Comparison of ENCODE assay signal across 1 cellular context in genomic region chr15:96344706-96345559, GRCh38.
TF ChIP-seq lines count a peak whose summit lies in the region.

No MANE protein-coding gene starts in this region.

TF ChIP-seq in SK-N-SH, 30 proteins besides CTCF, POLR2A, EP300 and RAD21 (continued from another document):
- TF ChIP-seq IRF3 (IDR thresholded peaks at IDR 0.05; ENCODE audit: low read depth, low read length) (no peak), FOXM1 (IDR thresholded peaks at IDR 0.05; ENCODE audit: low read depth) (no peak), TCF12 (IDR thresholded peaks at IDR 0.05) (no peak)
TF ChIP-seq in SK-N-SH: peak in this region for 0.
